Comparison of ENCODE assay signal across 1 cellular context in the genomic region with DNA sequence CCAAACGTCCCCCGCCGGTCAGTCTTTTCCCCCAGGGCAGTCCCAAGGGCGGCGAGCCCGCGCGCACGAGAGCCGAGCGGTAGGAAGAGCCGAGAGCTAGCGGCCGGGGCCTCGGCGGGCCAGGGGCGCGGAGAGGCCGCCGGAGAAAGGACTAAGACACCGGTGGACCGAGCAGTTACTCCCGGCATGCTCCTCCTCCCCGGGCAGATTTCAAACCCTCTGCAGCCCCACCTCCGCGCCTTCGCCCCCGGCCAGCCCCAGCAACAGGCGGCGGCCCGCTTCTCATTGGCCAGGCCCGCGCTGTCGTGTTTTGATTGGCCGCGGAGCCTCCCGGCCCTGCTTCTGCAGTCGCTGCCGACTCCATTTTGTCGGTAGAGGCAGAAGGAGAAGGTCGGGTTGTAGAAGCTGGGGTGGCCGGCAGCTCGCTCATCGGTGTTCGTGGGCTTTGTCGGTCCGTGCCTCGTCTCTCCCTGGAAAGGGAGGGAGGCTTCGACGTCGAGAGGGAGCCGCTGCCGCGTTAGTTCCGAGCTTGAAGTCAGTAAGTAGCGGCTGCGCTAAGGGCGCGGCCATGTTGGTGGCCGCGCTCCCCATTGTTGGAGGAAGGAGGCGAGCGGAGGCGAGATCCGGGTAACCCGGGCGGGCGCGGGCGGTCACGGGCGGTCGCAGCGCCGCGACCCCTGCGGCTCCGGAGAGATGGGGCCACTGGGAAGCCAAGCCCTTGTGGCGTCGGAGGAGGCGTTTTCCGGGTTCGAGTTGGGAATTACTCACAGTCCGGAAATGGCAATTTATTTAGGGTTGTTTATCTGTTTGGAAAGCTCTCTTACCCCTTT.
TF ChIP-seq lines count a peak whose summit lies in the region.

Gene PNRC2 (plus strand): TSS at position 368 of the 830 bp plus-strand sequence. CDS start 1,630 bp downstream, outside the sequence.

TF ChIP-seq in K562, 482 proteins besides CTCF, POLR2A, EP300 and RAD21 (continued from another document and continues in another):
- TF ChIP-seq, protein P1, sequence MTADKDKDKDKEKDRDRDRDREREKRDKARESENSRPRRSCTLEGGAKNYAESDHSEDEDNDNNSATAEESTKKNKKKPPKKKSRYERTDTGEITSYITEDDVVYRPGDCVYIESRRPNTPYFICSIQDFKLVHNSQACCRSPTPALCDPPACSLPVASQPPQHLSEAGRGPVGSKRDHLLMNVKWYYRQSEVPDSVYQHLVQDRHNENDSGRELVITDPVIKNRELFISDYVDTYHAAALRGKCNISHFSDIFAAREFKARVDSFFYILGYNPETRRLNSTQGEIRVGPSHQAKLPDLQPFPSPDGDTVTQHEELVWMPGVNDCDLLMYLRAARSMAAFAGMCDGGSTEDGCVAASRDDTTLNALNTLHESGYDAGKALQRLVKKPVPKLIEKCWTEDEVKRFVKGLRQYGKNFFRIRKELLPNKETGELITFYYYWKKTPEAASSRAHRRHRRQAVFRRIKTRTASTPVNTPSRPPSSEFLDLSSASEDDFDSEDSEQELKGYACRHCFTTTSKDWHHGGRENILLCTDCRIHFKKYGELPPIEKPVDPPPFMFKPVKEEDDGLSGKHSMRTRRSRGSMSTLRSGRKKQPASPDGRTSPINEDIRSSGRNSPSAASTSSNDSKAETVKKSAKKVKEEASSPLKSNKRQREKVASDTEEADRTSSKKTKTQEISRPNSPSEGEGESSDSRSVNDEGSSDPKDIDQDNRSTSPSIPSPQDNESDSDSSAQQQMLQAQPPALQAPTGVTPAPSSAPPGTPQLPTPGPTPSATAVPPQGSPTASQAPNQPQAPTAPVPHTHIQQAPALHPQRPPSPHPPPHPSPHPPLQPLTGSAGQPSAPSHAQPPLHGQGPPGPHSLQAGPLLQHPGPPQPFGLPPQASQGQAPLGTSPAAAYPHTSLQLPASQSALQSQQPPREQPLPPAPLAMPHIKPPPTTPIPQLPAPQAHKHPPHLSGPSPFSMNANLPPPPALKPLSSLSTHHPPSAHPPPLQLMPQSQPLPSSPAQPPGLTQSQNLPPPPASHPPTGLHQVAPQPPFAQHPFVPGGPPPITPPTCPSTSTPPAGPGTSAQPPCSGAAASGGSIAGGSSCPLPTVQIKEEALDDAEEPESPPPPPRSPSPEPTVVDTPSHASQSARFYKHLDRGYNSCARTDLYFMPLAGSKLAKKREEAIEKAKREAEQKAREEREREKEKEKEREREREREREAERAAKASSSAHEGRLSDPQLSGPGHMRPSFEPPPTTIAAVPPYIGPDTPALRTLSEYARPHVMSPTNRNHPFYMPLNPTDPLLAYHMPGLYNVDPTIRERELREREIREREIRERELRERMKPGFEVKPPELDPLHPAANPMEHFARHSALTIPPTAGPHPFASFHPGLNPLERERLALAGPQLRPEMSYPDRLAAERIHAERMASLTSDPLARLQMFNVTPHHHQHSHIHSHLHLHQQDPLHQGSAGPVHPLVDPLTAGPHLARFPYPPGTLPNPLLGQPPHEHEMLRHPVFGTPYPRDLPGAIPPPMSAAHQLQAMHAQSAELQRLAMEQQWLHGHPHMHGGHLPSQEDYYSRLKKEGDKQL (CRISPR knock-in tag; IDR thresholded peaks at IDR 0.05; ENCODE audit: borderline replicate concordance) = no peak
- TF ChIP-seq MEF2D (tag; conservative IDR thresholded peaks at IDR 0.05; ENCODE audit: low read depth) (no peak), BCLAF1 (IDR thresholded peaks at IDR 0.05; ENCODE audit: borderline replicate concordance in 1 of 2, control insufficient read depth in 1 of 2, low read depth in 2 of 2, low read length in 1 of 2) (no peak), RBM14 (IDR thresholded peaks at IDR 0.05; ENCODE audit: borderline replicate concordance, insufficient read depth, low read depth, low read length) (no peak), MAX (CRISPR knock-in tag; IDR thresholded peaks at IDR 0.05) (no peak; the same call in 1 of the 2 replicates), BRCA1 (IDR thresholded peaks at IDR 0.05) (no peak), BRCA1 (CRISPR knock-in tag; IDR thresholded peaks at IDR 0.05) (no peak), ZC3H8 (IDR thresholded peaks at IDR 0.05) (no peak), ZNF668 (CRISPR knock-in tag; IDR thresholded peaks at IDR 0.05) (no peak), TCF7 (IDR thresholded peaks at IDR 0.05; ENCODE audit: borderline replicate concordance) (no peak), SMARCE1 (IDR thresholded peaks at IDR 0.05) (no peak), ATF7 (IDR thresholded peaks at IDR 0.05) (peak; percentile 68; the same call in 1 of the 2 replicates), ZNF277 (CRISPR knock-in tag; IDR thresholded peaks at IDR 0.05; ENCODE audit: borderline replicate concordance) (no peak), ZNF324 (CRISPR knock-in tag; IDR thresholded peaks at IDR 0.05) (peak; percentile 15; the same call in 1 of the 2 replicates), NELFE (IDR thresholded peaks at IDR 0.05; ENCODE audit: insufficient read depth, insufficient read length) (no peak), RBM34 (IDR thresholded peaks at IDR 0.05; ENCODE audit: borderline replicate concordance, insufficient read depth, low read length) (no peak), ZBTB8A (IDR thresholded peaks at IDR 0.05; ENCODE audit: partially characterized antibody) (no peak), MAZ (CRISPR knock-in tag; conservative IDR thresholded peaks at IDR 0.05 in 1 of 2, IDR thresholded peaks at IDR 0.05 in 1 of 2) (peak; percentile 76 to 93), ZNF740 (CRISPR knock-in tag; IDR thresholded peaks at IDR 0.05) (0 out of 2 replicates have a peak, but pooled peaks have one; percentile 5), ZNF740 (tag; IDR thresholded peaks at IDR 0.05) (no peak), ZNF3 (CRISPR knock-in tag; IDR thresholded peaks at IDR 0.05) (no peak), ZBTB2 (IDR thresholded peaks at IDR 0.05) (no peak), ZNF780A (CRISPR knock-in tag; IDR thresholded peaks at IDR 0.05) (no peak), GABPB1 (CRISPR knock-in tag; IDR thresholded peaks at IDR 0.05) (peak; percentile 74; the same call in 1 of the 2 replicates), ZNF764 (CRISPR knock-in tag; IDR thresholded peaks at IDR 0.05; ENCODE audit: low read depth) (no peak), SMARCB1 (IDR thresholded peaks at IDR 0.05; ENCODE audit: insufficient read length, low read depth) (no peak), ZNF583 (CRISPR knock-in tag; IDR thresholded peaks at IDR 0.05) (peak; percentile 42; the same call in 1 of the 2 replicates), ZNF274 (IDR thresholded peaks at IDR 0.05; ENCODE audit: borderline replicate concordance, low read depth, low read length) (no peak), MAFK (IDR thresholded peaks at IDR 0.05; ENCODE audit: low read length) (no peak)
- TF ChIP-seq, protein P2, sequence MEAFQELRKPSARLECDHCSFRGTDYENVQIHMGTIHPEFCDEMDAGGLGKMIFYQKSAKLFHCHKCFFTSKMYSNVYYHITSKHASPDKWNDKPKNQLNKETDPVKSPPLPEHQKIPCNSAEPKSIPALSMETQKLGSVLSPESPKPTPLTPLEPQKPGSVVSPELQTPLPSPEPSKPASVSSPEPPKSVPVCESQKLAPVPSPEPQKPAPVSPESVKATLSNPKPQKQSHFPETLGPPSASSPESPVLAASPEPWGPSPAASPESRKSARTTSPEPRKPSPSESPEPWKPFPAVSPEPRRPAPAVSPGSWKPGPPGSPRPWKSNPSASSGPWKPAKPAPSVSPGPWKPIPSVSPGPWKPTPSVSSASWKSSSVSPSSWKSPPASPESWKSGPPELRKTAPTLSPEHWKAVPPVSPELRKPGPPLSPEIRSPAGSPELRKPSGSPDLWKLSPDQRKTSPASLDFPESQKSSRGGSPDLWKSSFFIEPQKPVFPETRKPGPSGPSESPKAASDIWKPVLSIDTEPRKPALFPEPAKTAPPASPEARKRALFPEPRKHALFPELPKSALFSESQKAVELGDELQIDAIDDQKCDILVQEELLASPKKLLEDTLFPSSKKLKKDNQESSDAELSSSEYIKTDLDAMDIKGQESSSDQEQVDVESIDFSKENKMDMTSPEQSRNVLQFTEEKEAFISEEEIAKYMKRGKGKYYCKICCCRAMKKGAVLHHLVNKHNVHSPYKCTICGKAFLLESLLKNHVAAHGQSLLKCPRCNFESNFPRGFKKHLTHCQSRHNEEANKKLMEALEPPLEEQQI (IDR thresholded peaks at IDR 0.05) = no peak
- TF ChIP-seq, protein P3, sequence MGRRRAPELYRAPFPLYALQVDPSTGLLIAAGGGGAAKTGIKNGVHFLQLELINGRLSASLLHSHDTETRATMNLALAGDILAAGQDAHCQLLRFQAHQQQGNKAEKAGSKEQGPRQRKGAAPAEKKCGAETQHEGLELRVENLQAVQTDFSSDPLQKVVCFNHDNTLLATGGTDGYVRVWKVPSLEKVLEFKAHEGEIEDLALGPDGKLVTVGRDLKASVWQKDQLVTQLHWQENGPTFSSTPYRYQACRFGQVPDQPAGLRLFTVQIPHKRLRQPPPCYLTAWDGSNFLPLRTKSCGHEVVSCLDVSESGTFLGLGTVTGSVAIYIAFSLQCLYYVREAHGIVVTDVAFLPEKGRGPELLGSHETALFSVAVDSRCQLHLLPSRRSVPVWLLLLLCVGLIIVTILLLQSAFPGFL (CRISPR knock-in tag; IDR thresholded peaks at IDR 0.05) = peak; percentile 76; the same call in 1 of the 2 replicates
- TF ChIP-seq, protein P4, sequence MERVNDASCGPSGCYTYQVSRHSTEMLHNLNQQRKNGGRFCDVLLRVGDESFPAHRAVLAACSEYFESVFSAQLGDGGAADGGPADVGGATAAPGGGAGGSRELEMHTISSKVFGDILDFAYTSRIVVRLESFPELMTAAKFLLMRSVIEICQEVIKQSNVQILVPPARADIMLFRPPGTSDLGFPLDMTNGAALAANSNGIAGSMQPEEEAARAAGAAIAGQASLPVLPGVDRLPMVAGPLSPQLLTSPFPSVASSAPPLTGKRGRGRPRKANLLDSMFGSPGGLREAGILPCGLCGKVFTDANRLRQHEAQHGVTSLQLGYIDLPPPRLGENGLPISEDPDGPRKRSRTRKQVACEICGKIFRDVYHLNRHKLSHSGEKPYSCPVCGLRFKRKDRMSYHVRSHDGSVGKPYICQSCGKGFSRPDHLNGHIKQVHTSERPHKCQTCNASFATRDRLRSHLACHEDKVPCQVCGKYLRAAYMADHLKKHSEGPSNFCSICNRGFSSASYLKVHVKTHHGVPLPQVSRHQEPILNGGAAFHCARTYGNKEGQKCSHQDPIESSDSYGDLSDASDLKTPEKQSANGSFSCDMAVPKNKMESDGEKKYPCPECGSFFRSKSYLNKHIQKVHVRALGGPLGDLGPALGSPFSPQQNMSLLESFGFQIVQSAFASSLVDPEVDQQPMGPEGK (CRISPR knock-in tag; IDR thresholded peaks at IDR 0.05; ENCODE audit: borderline replicate concordance) = no peak
- TF ChIP-seq, protein P5, sequence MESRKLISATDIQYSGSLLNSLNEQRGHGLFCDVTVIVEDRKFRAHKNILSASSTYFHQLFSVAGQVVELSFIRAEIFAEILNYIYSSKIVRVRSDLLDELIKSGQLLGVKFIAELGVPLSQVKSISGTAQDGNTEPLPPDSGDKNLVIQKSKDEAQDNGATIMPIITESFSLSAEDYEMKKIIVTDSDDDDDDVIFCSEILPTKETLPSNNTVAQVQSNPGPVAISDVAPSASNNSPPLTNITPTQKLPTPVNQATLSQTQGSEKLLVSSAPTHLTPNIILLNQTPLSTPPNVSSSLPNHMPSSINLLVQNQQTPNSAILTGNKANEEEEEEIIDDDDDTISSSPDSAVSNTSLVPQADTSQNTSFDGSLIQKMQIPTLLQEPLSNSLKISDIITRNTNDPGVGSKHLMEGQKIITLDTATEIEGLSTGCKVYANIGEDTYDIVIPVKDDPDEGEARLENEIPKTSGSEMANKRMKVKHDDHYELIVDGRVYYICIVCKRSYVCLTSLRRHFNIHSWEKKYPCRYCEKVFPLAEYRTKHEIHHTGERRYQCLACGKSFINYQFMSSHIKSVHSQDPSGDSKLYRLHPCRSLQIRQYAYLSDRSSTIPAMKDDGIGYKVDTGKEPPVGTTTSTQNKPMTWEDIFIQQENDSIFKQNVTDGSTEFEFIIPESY (CRISPR knock-in tag; IDR thresholded peaks at IDR 0.05) = no peak
